Comparison of ENCODE assay signal across 7 cellular contexts in genomic region chr3:72996121-72996472, GRCh38. TPM values are rescaled to one million over a fixed set of nuclear protein-coding genes. Genes with fewer than 3 reads are reported as not detected.
A peak's percentile ranks its signal among the peaks of the same experiment; 100 is the strongest.
DNase-seq lines count a peak whose midpoint lies in the region; ATAC-seq, FAIRE-seq and TF ChIP-seq lines count a peak whose summit lies in the region.

No MANE protein-coding gene starts in this region.

- H3K36me3 ChIP-seq in KOPT-K1 (ENCODE audit: insufficient read depth, low read length) (peaks cover 29% of the 10 kb centered on the region), ascending aorta (no peaks in the 10 kb centered on the region)

- intact Hi-C loops in ascending aorta (cut with DNase I) (loop anchor here (1.0 to 2.0 kb wide), 5 partner anchors 49 to 549 kb away; partner anchors contain the start of gene GXYLT2), left colon (cut with DNase I, micrococcal nuclease) (no loop called here)

- TF ChIP-seq POLR2A in GM12891 (IDR thresholded peaks at IDR 0.05; ENCODE audit: low read depth, low read length), result no peak

- DNase-seq in ascending aorta (ENCODE audit: low spot score in 2 of 2) (peak in 1 of 2 donors; percentile 73), left colon (peak; percentile 60 to 63), NCI-H2107 treated with DMSO at 0.1 percent for 48 hours (lab: John Stamatoyannopoulos, UW; ENCODE audit: unreplicated experiment) (no peak), NCI-H1092 (lab: John Stamatoyannopoulos, UW) (no peak), GM12891 (ENCODE audit: insufficient read length, low spot score) (no peak)

- TF ChIP-seq CTCF in ascending aorta (IDR thresholded peaks at IDR 0.05), result no peak

- peak overlapping the region; percentile 98 for H3K27ac ChIP-seq in KOPT-K1 (ENCODE audit: low read depth, low read length, poor library complexity, severe bottlenecking)
- peak overlapping the region; percentile 93 to 99 for H3K27ac ChIP-seq in ascending aorta
- H3K27ac ChIP-seq in temporal lobe (ENCODE audit: low read depth, low read length), result peak overlapping the region; percentile 95

- H3K4me3 ChIP-seq in ascending aorta, result peak overlapping the region; percentile 77 to 96

- H3K9me3 ChIP-seq in KOPT-K1 (ENCODE audit: insufficient read depth, low read length, poor library complexity, severe bottlenecking), result no peaks in the 10 kb centered on the region
- H3K9me3 ChIP-seq in ascending aorta, result no peaks in the 10 kb centered on the region

- peaks cover 7 to 26% of the 10 kb centered on the region in 2 donors for H3K4me1 ChIP-seq in ascending aorta

- no peaks in the 10 kb centered on the region for H3K27me3 ChIP-seq in ascending aorta

- no peak for FAIRE-seq in GM12891 (lab: Jason Lieb, UNC)

- no peak for ATAC-seq in left colon

TF ChIP-seq in GM12891, 5 proteins besides CTCF, POLR2A, EP300 and RAD21:
- no peak for TF ChIP-seq POU2F2 (IDR thresholded peaks at IDR 0.05; ENCODE audit: low read depth, low read length)
- TF ChIP-seq POLR2AphosphoS5 (IDR thresholded peaks at IDR 0.05; ENCODE audit: low read depth, low read length), result no peak
- no peak for TF ChIP-seq SPI1 (IDR thresholded peaks at IDR 0.05; ENCODE audit: low read depth, low read length)
- no peak for TF ChIP-seq PAX5 (IDR thresholded peaks at IDR 0.05; ENCODE audit: insufficient read depth, low read length, severe bottlenecking)
- no peak for TF ChIP-seq TAF1 (IDR thresholded peaks at IDR 0.05; ENCODE audit: low read depth, low read length)
TF ChIP-seq in GM12891: peak in this region for 0.

RNA-seq across cellular contexts. Expression of gene PPP4R2, which starts 0.5 kb away (rescaled TPM):
- total RNA-seq in ascending aorta (8.2 TPM), left colon (10 to 100 TPM; 76.9 to 90.2 TPM), temporal lobe (80.4 TPM)
- 23.2 TPM for polyA plus RNA-seq in GM12891 (2012; ENCODE audit: low read depth, missing spikeins)

Comparison
In these comparisons a context has a peak if more than half of its experiments do, and no peak if none do; other contexts are left out.
1. DNase-seq: peak in left colon (2 of 2); none in NCI-H2107 treated with DMSO at 0.1 percent for 48 hours (single experiment), NCI-H1092 (single experiment) and GM12891 (single experiment).
2. Peak in every context shown above with its lines, with median percentiles within 50 percentile points of each other: H3K27ac ChIP-seq.